12 cellular contexts compared by ENCODE assay signal in the genomic region with DNA sequence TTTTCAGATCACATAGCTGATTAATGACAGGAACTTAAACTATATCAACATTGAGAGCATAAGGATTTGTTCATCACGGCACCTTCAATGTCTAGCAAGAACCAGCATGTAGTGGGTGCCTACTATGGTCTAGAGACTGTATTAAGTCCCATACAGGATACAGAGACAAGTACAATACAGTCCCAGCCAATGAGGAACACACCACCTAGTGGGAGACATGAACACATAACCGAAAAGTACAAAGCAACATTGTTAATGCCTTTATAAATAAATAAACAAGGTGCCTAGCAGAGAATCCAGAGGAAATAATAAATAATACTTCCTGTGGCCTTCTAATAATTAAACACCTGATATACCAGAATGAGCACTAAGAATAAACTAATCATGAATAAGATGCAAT.
A peak's percentile ranks its signal among the peaks of the same experiment; 100 is the strongest.
DNase-seq lines count a peak whose midpoint lies in the region; ATAC-seq and TF ChIP-seq lines count a peak whose summit lies in the region.
"Had no signal": no experiment of that assay in that cellular context is flagged by ENCODE, and none has a peak within 500 bp of the region (broad histone marks: within the 10 kb centered on the region; RNA-seq: fewer than 3 reads in every experiment).

No MANE protein-coding gene starts in this region.

- H3K4me2 ChIP-seq in MM.1S (ENCODE audit: low read depth, low read length) = no peak overlapping the region

- no peaks in the 10 kb centered on the region for H3K9me2 ChIP-seq in MM.1S (replicated peaks; ENCODE audit: insufficient read depth, low read length)

- no peak overlapping the region for H2AFZ ChIP-seq in MM.1S (ENCODE audit: low read length)

- H3K9me3 ChIP-seq in BE2C (no peaks in the 10 kb centered on the region), right cardiac atrium (ENCODE audit: control insufficient read depth, low read length) (no peaks in the 10 kb centered on the region), MM.1S (replicated peaks; ENCODE audit: insufficient read depth, low read length) (no peaks in the 10 kb centered on the region)
- H3K9me3 ChIP-seq: SJCRH30 had no signal

- ATAC-seq in right cardiac atrium = peak; percentile 50 to 82
- no peak for ATAC-seq in HG03565 (IDR thresholded peaks at IDR 0.05; ENCODE audit: unreplicated experiment)
- ATAC-seq: activated CD4-positive, alpha-beta T cell treated with anti-CD3 and anti-CD28 coated beads for 36 hours; activated T-helper 17 cell treated with anti-CD3 and anti-CD28 coated beads, Interleukin-2, amount 50 U/mL, for 72 hours had no signal

- H3K36me3 ChIP-seq in BE2C (no peaks in the 10 kb centered on the region), MM.1S (replicated peaks; ENCODE audit: insufficient read depth, low read length) (no peaks in the 10 kb centered on the region)
- H3K36me3 ChIP-seq: SJCRH30 had no signal

- no peaks in the 10 kb centered on the region for H3K79me2 ChIP-seq in MM.1S (ENCODE audit: low read length)

- H3K27ac ChIP-seq in right cardiac atrium (ENCODE audit: low read length) (no peak overlapping the region), MM.1S (ENCODE audit: low read length) (no peak overlapping the region)
- H3K27ac ChIP-seq: SJCRH30 had no signal

- H3F3A ChIP-seq in MM.1S (ENCODE audit: insufficient read depth, low read length) = no peaks in the 10 kb centered on the region

- H3K27me3 ChIP-seq in BE2C (peaks cover 9% of the 10 kb centered on the region; the same call in 1 of the 2 replicates), right cardiac atrium (ENCODE audit: control insufficient read depth, insufficient read depth) (no peaks in the 10 kb centered on the region), MM.1S (replicated peaks; ENCODE audit: insufficient read depth, low read length) (no peaks in the 10 kb centered on the region)

- H3K9ac ChIP-seq in MM.1S (ENCODE audit: low read length) = no peak overlapping the region

- no peak overlapping the region for H3K4me3 ChIP-seq in BE2C (ENCODE audit: low read depth, low read length)
- no peak overlapping the region for H3K4me3 ChIP-seq in Jurkat, Clone E6-1 (ENCODE audit: low read length)
- no peak overlapping the region for H3K4me3 ChIP-seq in right cardiac atrium (ENCODE audit: low read length)
- no peak overlapping the region for H3K4me3 ChIP-seq in MM.1S (ENCODE audit: low read length)
- H3K4me3 ChIP-seq: SJCRH30 had no signal

- WGBS in right cardiac atrium = 47% methylated on average over 2 of the region's 2 CpGs

- TF ChIP-seq CTCF in BE2C (IDR thresholded peaks at IDR 0.05; ENCODE audit: low read depth, low read length) (peak; percentile 31), MM.1S (IDR thresholded peaks at IDR 0.05; ENCODE audit: low read length) (no peak)

- no peaks in the 10 kb centered on the region for H3K4me1 ChIP-seq in BE2C
- H3K4me1 ChIP-seq in right cardiac atrium (ENCODE audit: control insufficient read depth, insufficient read depth, low read length) = no peaks in the 10 kb centered on the region
- H3K4me1 ChIP-seq in MM.1S (ENCODE audit: low read length) = no peaks in the 10 kb centered on the region
- H3K4me1 ChIP-seq: SJCRH30 had no signal

- intact Hi-C loops in right cardiac atrium (cut with DNase I) = loop anchor here in 1 of 4 donors (5.0 kb wide), 1 partner anchor 202 kb away; no protein-coding TSS in a partner anchor

- DNase-seq in BE2C (no peak), RKO (ENCODE audit: low spot score) (peak; percentile 52), right cardiac atrium (no peak), AML-193 (lab: John Stamatoyannopoulos, UW) (no peak), MM.1S (no peak), EL (no peak)
- peak; percentile 37 for DNase-seq in Jurkat, Clone E6-1 (ENCODE audit: low read depth, low spot score)
- DNase-seq: activated CD4-positive, alpha-beta T cell treated with anti-CD3 and anti-CD28 coated beads for 36 hours; NCI-H2107; SJCRH30 had no signal

- no peaks in the 10 kb centered on the region for H4K20me1 ChIP-seq in MM.1S (ENCODE audit: insufficient read depth, low read length)

Comparison
In these comparisons a context has a peak if more than half of its experiments do, and no peak if none do; other contexts are left out.
1. DNase-seq: peak in Jurkat, Clone E6-1 (single experiment) and RKO (single experiment); none in BE2C (single experiment), right cardiac atrium (0 of 3), AML-193 (0 of 2), MM.1S (single experiment) and EL (single experiment).